10 cellular contexts compared by ENCODE assay signal in the genomic region with DNA sequence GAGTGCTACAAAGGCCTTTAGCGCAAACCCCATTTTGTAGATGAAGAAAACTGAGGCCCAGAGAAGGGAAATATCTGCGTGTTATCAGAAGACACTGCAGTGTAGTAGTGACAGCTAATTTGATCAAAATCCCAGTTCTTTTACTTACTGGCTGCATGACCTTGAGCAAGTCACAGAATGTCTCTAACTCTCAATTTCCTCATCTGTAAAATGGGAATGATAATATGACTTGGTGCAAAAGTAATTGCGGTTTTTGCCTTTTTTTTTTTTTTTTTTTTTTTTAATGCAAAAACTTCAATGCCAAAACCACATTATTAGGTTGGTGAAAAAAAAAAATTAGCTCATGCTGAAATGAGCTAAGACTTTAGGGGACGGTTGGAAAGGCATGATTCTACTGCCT.
"Had no signal": no experiment of that assay in that cellular context is flagged by ENCODE, and none has a peak within 500 bp of the region (broad histone marks: within the 10 kb centered on the region; RNA-seq: fewer than 3 reads in every experiment).

No MANE protein-coding gene starts in this region.

- ATAC-seq: GM23338 had no signal

- H3K4me3 ChIP-seq: GM23248, GM23338, HAP-1 had no signal

- H3K27ac ChIP-seq: GM23248 had no signal

- H3K4me2 ChIP-seq: GM23338 had no signal

- H3K36me3 ChIP-seq: HAP-1 had no signal

- H3K9ac ChIP-seq: GM23248 had no signal

- DNase-seq: GM23248, GOT3, H7, H9, HCEC 1CT, HFFc6 had no signal

- FAIRE-seq: H1, H54 had no signal

- H2AFZ ChIP-seq: GM23248, GM23338 had no signal
